ENCODE assay signal across 9 cellular contexts in the genomic region with DNA sequence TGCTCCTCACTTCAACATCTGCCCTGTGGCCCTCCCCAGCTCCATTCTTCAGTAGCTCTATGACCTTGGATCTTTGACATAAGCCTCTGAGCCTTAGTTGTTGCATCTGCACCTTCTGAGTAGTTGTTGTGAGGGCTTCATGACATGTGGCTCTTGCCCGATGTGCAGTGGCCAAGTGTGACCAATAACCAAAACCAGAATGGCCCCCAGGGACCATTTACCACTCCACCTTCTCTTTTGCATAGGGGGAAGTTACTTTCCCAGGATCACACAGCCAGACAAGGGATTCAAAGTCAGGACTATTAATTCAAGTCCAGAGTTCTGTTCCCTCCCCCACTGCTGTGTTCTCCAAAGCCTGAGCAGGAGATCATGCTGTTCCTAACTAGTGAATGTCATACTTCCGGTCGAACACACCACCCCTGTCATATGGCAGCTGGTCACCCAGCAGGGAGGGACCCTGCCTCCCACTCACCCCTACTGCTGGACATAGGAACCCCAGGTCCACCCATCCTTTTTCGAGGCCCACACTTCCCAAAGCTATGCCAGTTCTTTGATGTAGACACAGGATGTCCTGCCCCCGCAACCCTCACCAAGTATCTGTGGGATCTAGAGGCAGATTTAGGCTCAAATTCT. TPM values are rescaled to one million over a fixed set of nuclear protein-coding genes. Genes with fewer than 3 reads are reported as not detected.
DNase-seq lines count a peak whose midpoint lies in the region; ATAC-seq and TF ChIP-seq lines count a peak whose summit lies in the region.
"Had no signal": no experiment of that assay in that cellular context is flagged by ENCODE, and none has a peak within 500 bp of the region (broad histone marks: within the 10 kb centered on the region; RNA-seq: fewer than 3 reads in every experiment).

No MANE protein-coding gene starts in this region.

- H3K9ac ChIP-seq in colonic mucosa (ENCODE audit: low read depth in 2 of 2, low read length in 2 of 2), result no peak overlapping the region

- no peak for DNase-seq in colonic mucosa
- no peak for DNase-seq in osteocyte (ENCODE audit: extremely low spot score, unreplicated experiment)
- DNase-seq in NCI-H2196 treated with DMSO at 0.1 percent for 48 hours (lab: John Stamatoyannopoulos, UW; ENCODE audit: unreplicated experiment), result no peak
- DNase-seq in cerebellar cortex (ENCODE audit: low spot score), result no peak
- DNase-seq in HAP-1 (ENCODE audit: low spot score in 2 of 2), result no peak

- H3K27ac ChIP-seq in colonic mucosa, result peak overlapping the region; percentile 47

- peak; percentile 14 for ATAC-seq in HG03045 (IDR thresholded peaks at IDR 0.05; ENCODE audit: unreplicated experiment)
- no peak for ATAC-seq in GM19455 (IDR thresholded peaks at IDR 0.05; ENCODE audit: unreplicated experiment)

- no peaks in the 10 kb centered on the region for H3K9me3 Mint-ChIP-seq in osteocyte (ENCODE audit: unreplicated experiment)

- no peak overlapping the region for H3K4me3 Mint-ChIP-seq in osteocyte (ENCODE audit: unreplicated experiment)

- in situ Hi-C loops in HAP-1 (cut with MboI; ENCODE audit: low sequenced_read_pairs), result no loop called here

- H3K9me3 ChIP-seq in colonic mucosa (no peaks in the 10 kb centered on the region), HAP-1 (no peaks in the 10 kb centered on the region)

- intact Hi-C loops in colonic mucosa (cut with DNase I), result no loop called here

- H3K4me1 ChIP-seq in colonic mucosa (no peaks in the 10 kb centered on the region), HAP-1 (no peaks in the 10 kb centered on the region)

- H3K36me3 Mint-ChIP-seq in osteocyte (ENCODE audit: unreplicated experiment), result no peaks in the 10 kb centered on the region

- H3K4me3 ChIP-seq in GM08714 (ENCODE audit: low read length) (peak overlapping the region; percentile 1; the same call in 1 of the 2 replicates), colonic mucosa (no peak overlapping the region), HAP-1 (no peak overlapping the region)

- H3K27me3 ChIP-seq in colonic mucosa, result peaks cover 23% of the 10 kb centered on the region
- H3K27me3 ChIP-seq in HAP-1 (ENCODE audit: low read depth), result no peaks in the 10 kb centered on the region

- H3K27ac Mint-ChIP-seq in osteocyte (ENCODE audit: unreplicated experiment), result peak overlapping the region; percentile 23

- H3K36me3 ChIP-seq in colonic mucosa (no peaks in the 10 kb centered on the region), HAP-1 (replicated peaks) (no peaks in the 10 kb centered on the region)

- H3K27me3 Mint-ChIP-seq in osteocyte (ENCODE audit: unreplicated experiment), result no peaks in the 10 kb centered on the region

- H3K4me1 Mint-ChIP-seq in osteocyte (ENCODE audit: unreplicated experiment), result peaks cover 29% of the 10 kb centered on the region

- TF ChIP-seq CTCF in colonic mucosa (IDR thresholded peaks at IDR 0.05), result no peak
- TF ChIP-seq CTCF in osteocyte (IDR thresholded peaks at IDR 0.05), result no peak

RNA-seq across cellular contexts. Expression of gene FGR, which starts 4.0 kb away (rescaled TPM):
- 1 to 10 TPM; 1.4 to 2.0 TPM for total RNA-seq in colonic mucosa
- total RNA-seq in osteocyte, result not detected in 2 replicates
- total RNA-seq: glomerular endothelial cell had no signal

RNA-seq across cellular contexts. Expression of gene AHDC1, which starts 27.0 kb away (rescaled TPM):
- total RNA-seq in colonic mucosa (10 to 100 TPM; 18.4 to 26.8 TPM), osteocyte (118 and 124 TPM in 2 replicates)

RNA-seq across cellular contexts. Expression of gene IFI6, which starts 41.0 kb away (rescaled TPM):
- 10 to 100 TPM; 18.0 to 25.1 TPM for total RNA-seq in colonic mucosa
- 49.5 and 54.1 TPM in 2 replicates for total RNA-seq in osteocyte
